In the genomic region with DNA sequence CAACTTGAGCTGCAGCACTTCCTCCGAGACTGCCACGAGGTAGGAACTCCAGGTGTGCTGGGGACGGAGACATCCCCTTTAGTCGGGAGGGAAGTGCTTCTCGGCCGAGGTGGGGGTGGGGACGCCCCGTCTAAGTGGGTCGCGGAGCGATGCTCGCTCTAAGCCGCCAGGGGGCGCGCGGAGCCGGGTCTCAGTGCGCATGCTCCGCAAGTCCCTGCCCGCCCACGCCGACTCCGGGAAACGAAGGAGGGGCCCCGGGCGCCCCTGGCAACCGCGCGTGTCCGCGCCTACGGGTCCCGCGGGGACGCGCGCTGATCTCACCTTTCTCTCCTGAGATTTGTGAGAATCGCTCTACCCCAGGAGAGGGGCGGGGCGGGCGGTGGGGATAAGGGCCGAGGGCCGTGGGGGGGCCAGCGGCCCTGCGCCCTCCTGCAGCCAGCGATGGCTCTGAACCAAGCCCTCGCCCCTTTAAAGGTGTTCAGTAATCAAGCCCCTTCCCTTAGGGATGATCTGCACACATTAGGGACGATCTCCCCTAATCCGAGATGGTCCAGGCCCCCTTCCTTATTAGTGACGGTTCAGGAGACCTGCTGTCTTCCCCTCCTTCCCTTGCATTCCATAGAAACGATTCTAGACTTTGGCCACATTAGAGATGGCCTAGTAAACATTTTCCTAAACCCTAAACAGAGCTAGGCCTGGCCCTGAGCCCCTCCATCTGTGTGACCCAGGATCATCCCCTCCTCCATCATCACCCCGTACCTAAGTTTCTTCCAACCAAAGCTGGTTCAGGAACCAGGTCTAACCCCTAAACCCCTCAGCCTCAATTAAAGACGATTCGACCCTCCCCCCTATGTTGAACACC, we compare ENCODE assay signal across 1 cellular context.
A peak's percentile ranks its signal among the peaks of the same experiment; 100 is the strongest.
TF ChIP-seq lines count a peak whose summit lies in the region.

No MANE protein-coding gene starts in this region.

TF ChIP-seq in GM23338, 12 proteins besides CTCF, POLR2A, EP300 and RAD21 (continued from another document):
- TF ChIP-seq, protein P1, sequence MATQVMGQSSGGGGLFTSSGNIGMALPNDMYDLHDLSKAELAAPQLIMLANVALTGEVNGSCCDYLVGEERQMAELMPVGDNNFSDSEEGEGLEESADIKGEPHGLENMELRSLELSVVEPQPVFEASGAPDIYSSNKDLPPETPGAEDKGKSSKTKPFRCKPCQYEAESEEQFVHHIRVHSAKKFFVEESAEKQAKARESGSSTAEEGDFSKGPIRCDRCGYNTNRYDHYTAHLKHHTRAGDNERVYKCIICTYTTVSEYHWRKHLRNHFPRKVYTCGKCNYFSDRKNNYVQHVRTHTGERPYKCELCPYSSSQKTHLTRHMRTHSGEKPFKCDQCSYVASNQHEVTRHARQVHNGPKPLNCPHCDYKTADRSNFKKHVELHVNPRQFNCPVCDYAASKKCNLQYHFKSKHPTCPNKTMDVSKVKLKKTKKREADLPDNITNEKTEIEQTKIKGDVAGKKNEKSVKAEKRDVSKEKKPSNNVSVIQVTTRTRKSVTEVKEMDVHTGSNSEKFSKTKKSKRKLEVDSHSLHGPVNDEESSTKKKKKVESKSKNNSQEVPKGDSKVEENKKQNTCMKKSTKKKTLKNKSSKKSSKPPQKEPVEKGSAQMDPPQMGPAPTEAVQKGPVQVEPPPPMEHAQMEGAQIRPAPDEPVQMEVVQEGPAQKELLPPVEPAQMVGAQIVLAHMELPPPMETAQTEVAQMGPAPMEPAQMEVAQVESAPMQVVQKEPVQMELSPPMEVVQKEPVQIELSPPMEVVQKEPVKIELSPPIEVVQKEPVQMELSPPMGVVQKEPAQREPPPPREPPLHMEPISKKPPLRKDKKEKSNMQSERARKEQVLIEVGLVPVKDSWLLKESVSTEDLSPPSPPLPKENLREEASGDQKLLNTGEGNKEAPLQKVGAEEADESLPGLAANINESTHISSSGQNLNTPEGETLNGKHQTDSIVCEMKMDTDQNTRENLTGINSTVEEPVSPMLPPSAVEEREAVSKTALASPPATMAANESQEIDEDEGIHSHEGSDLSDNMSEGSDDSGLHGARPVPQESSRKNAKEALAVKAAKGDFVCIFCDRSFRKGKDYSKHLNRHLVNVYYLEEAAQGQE (IDR thresholded peaks at IDR 0.05; ENCODE audit: unreplicated experiment): peak; percentile 44
- TF ChIP-seq CREB1 (CRISPR knock-in tag; IDR thresholded peaks at IDR 0.05; ENCODE audit: low read depth): peak; percentile 3; the same call in 1 of the 2 replicates
